38 cellular contexts compared by ENCODE assay signal in genomic region chr3:30557904-30558303, GRCh38.
"Had no signal": no experiment of that assay in that cellular context is flagged by ENCODE, and none has a peak within 500 bp of the region (broad histone marks: within the 10 kb centered on the region; RNA-seq: fewer than 3 reads in every experiment).

No MANE protein-coding gene starts in this region.

- H3K4me3 ChIP-seq: adrenal gland, body of pancreas, breast epithelium had no signal

- H3K4me3 Mint-ChIP-seq: activated B cell treated with CpG ODN at 0.5 μM for 24 hours; activated CD4-positive, alpha-beta memory T cell treated with anti-CD3 and anti-CD28 coated beads for 36 hours; activated CD4-positive, alpha-beta T cell treated with anti-CD3 and anti-CD28 coated beads, Interleukin-2, amount 10 ng/mL, durations not matched to agents 24 days and 14 days; activated CD8-positive, alpha-beta T cell treated with anti-CD3 and anti-CD28 coated beads for 36 hours; activated naive CD4-positive, alpha-beta T cell treated with anti-CD3 and anti-CD28 coated beads for 36 hours; activated naive CD8-positive, alpha-beta T cell treated with anti-CD3 and anti-CD28 coated beads for 36 hours; activated T-cell treated with anti-CD3 and anti-CD28 coated beads, Interleukin-2, amount 50 U/mL, for 4 hours; activated T-cell treated with anti-CD3 and anti-CD28 coated beads, Interleukin-2, amount 50 U/mL, for 72 hours; activated T-helper 1 cell treated with anti-CD3 and anti-CD28 coated beads, Interleukin-12 subunit alpha, Interleukin-12 subunit beta, Interleukin-2, Interleukin-4 antibody, amounts not matched to agents 30 ng/mL and 10 ng/mL and 1 ng/mL, durations not matched to agents 14 hours and 24 hours and 36 hours; activated T-helper 17 cell treated with anti-CD3 and anti-CD28 coated beads, Interleukin-2, amount 50 U/mL, for 72 hours; central memory CD8-positive, alpha-beta T cell; T-helper 1 cell treated with Interleukin-12 subunit alpha and Interleukin-12 subunit beta and Interleukin-4 antibody, amounts not matched to agents 30 μg/mL and 1 μg/mL, for 36 hours; T-helper 2 cell treated with Interferon-gamma antibody and Interleukin-4, amounts not matched to agents 5 μg/mL and 100 μg/mL, for 36 hours had no signal

- H3K27me3 ChIP-seq: adrenal gland, body of pancreas, brain microvascular endothelial cell, breast epithelium had no signal

- H3K36me3 Mint-ChIP-seq: activated CD4-positive, alpha-beta memory T cell treated with anti-CD3 and anti-CD28 coated beads for 36 hours; activated naive CD4-positive, alpha-beta T cell treated with anti-CD3 and anti-CD28 coated beads, Interleukin-2, amount 50 U/mL, for 72 hours had no signal

- H3K4me1 Mint-ChIP-seq: activated T-helper 17 cell treated with anti-CD3 and anti-CD28 coated beads, Interleukin-2, amount 50 U/mL, for 72 hours; central memory CD8-positive, alpha-beta T cell had no signal

- FAIRE-seq: astrocyte, TTC549 had no signal

- ATAC-seq: activated CD8-positive, alpha-beta T cell treated with anti-CD3 and anti-CD28 coated beads for 36 hours; activated naive CD4-positive, alpha-beta T cell treated with anti-CD3 and anti-CD28 coated beads, Interleukin-2, amount 50 U/mL, for 72 hours; activated T-cell treated with anti-CD3 and anti-CD28 coated beads, Interleukin-2, amount 50 U/mL, for 4 hours; activated T-cell treated with anti-CD3 and anti-CD28 coated beads, Interleukin-2, amount 50 U/mL, for 72 hours; activated T-helper 17 cell treated with anti-CD3 and anti-CD28 coated beads, Interleukin-2, amount 50 U/mL, for 72 hours; body of pancreas had no signal

- H3K36me3 ChIP-seq: adrenal gland, brain microvascular endothelial cell, breast epithelium had no signal

- H3K27ac ChIP-seq: adrenal gland, body of pancreas, brain microvascular endothelial cell, breast epithelium, VCaP had no signal

- H3K27me3 Mint-ChIP-seq: activated B cell treated with CpG ODN at 0.5 μM for 24 hours; activated CD4-positive, alpha-beta memory T cell treated with anti-CD3 and anti-CD28 coated beads for 36 hours; activated CD4-positive, alpha-beta T cell treated with anti-CD3 and anti-CD28 coated beads, Interleukin-2, amount 10 ng/mL, durations not matched to agents 24 days and 14 days; activated CD8-positive, alpha-beta T cell treated with anti-CD3 and anti-CD28 coated beads for 36 hours; activated naive CD8-positive, alpha-beta T cell treated with anti-CD3 and anti-CD28 coated beads for 36 hours; activated T-helper 17 cell treated with anti-CD3 and anti-CD28 coated beads, Interleukin-2, amount 50 U/mL, for 72 hours; central memory CD8-positive, alpha-beta T cell had no signal

- H3K27ac Mint-ChIP-seq: activated B cell treated with CpG ODN at 0.5 μM for 24 hours; activated CD4-positive, alpha-beta memory T cell treated with anti-CD3 and anti-CD28 coated beads for 36 hours; activated CD4-positive, alpha-beta T cell treated with anti-CD3 and anti-CD28 coated beads, Interleukin-2, amount 10 ng/mL, durations not matched to agents 24 days and 14 days; activated CD8-positive, alpha-beta T cell treated with anti-CD3 and anti-CD28 coated beads for 36 hours; activated naive CD4-positive, alpha-beta T cell treated with anti-CD3 and anti-CD28 coated beads for 36 hours; activated naive CD4-positive, alpha-beta T cell treated with anti-CD3 and anti-CD28 coated beads, Interleukin-2, amount 50 U/mL, for 72 hours; activated naive CD8-positive, alpha-beta T cell treated with anti-CD3 and anti-CD28 coated beads for 36 hours; activated T-cell treated with anti-CD3 and anti-CD28 coated beads, Interleukin-2, amount 50 U/mL, for 72 hours; activated T-helper 1 cell treated with anti-CD3 and anti-CD28 coated beads, Interleukin-12 subunit alpha, Interleukin-12 subunit beta, Interleukin-2, Interleukin-4 antibody, amounts not matched to agents 30 ng/mL and 10 ng/mL and 1 ng/mL, durations not matched to agents 14 hours and 24 hours and 36 hours; activated T-helper 17 cell treated with anti-CD3 and anti-CD28 coated beads, Interleukin-2, amount 50 U/mL, for 72 hours; T-helper 1 cell treated with Interleukin-12 subunit alpha and Interleukin-12 subunit beta and Interleukin-4 antibody, amounts not matched to agents 30 μg/mL and 1 μg/mL, for 36 hours; T-helper 2 cell treated with Interferon-gamma antibody and Interleukin-4, amounts not matched to agents 5 μg/mL and 100 μg/mL, for 36 hours had no signal

- H3K9me3 ChIP-seq: adrenal gland, body of pancreas, breast epithelium had no signal

- H3K4me1 ChIP-seq: adrenal gland, body of pancreas, breast epithelium had no signal

- DNase-seq: activated B cell treated with CpG ODN at 0.5 μM for 24 hours; activated CD4-positive, alpha-beta memory T cell treated with anti-CD3 and anti-CD28 coated beads for 36 hours; activated CD4-positive, alpha-beta T cell treated with anti-CD3 and anti-CD28 coated beads for 4 hours; activated CD4-positive, alpha-beta T cell treated with anti-CD3 and anti-CD28 coated beads, Interleukin-2, amount 10 ng/mL, durations not matched to agents 24 days and 14 days; activated CD4-positive, alpha-beta T cell treated with anti-CD3 and anti-CD28 coated beads, Interleukin-2, amount 50 U/mL, for 1 hour; activated CD4-positive, alpha-beta T cell treated with anti-CD3 and anti-CD28 coated beads, Interleukin-2, amount 50 U/mL, for 4 hours; activated CD4-positive, CD25-positive, alpha-beta regulatory T cell treated with anti-CD3 and anti-CD28 coated beads, Interleukin-2, amount 50 U/mL, for 72 hours; activated CD8-positive, alpha-beta memory T cell treated with anti-CD3 and anti-CD28 coated beads, Interleukin-2, amount 50 U/mL, for 4 hours; activated CD8-positive, alpha-beta T cell treated with anti-CD3 and anti-CD28 coated beads for 36 hours; activated effector memory CD4-positive, alpha-beta T cell treated with anti-CD3 and anti-CD28 coated beads, Interleukin-2, amount 50 U/mL, for 16 hours; activated gamma-delta T cell treated with Interleukin-2 at 50 U/mL for 16 hours; activated naive CD4-positive, alpha-beta T cell; activated naive CD4-positive, alpha-beta T cell treated with anti-CD3 and anti-CD28 coated beads for 36 hours; activated naive CD4-positive, alpha-beta T cell treated with anti-CD3 and anti-CD28 coated beads, Interleukin-2, amount 50 U/mL, for 16 hours; activated naive CD8-positive, alpha-beta T cell treated with anti-CD3 and anti-CD28 coated beads for 36 hours; activated T-cell treated with anti-CD3 and anti-CD28 coated beads for 4 hours; activated T-cell treated with anti-CD3 and anti-CD28 coated beads, Interleukin-2, amount 50 U/mL, for 1 hour; activated T-cell treated with anti-CD3 and anti-CD28 coated beads, Interleukin-2, amount 50 U/mL, for 4 hours; activated T-cell treated with anti-CD3 and anti-CD28 coated beads, Interleukin-2, amount 50 U/mL, for 72 hours; adrenal gland; amniotic stem cell; aorta; body of pancreas; brain microvascular endothelial cell; cerebellar nuclear complex; T-helper 1 cell; T-helper 2 cell; T-helper 9 cell had no signal

- H3K9me3 Mint-ChIP-seq: activated B cell treated with CpG ODN at 0.5 μM for 24 hours; activated CD4-positive, alpha-beta memory T cell treated with anti-CD3 and anti-CD28 coated beads for 36 hours; activated CD8-positive, alpha-beta T cell treated with anti-CD3 and anti-CD28 coated beads for 36 hours; activated naive CD4-positive, alpha-beta T cell treated with anti-CD3 and anti-CD28 coated beads for 36 hours; activated T-cell treated with anti-CD3 and anti-CD28 coated beads, Interleukin-2, amount 50 U/mL, for 4 hours; activated T-cell treated with anti-CD3 and anti-CD28 coated beads, Interleukin-2, amount 50 U/mL, for 72 hours; activated T-helper 17 cell treated with anti-CD3 and anti-CD28 coated beads, Interleukin-2, amount 50 U/mL, for 72 hours; central memory CD8-positive, alpha-beta T cell; T-helper 1 cell treated with Interleukin-12 subunit alpha and Interleukin-12 subunit beta and Interleukin-4 antibody, amounts not matched to agents 30 μg/mL and 1 μg/mL, for 36 hours; T-helper 2 cell treated with Interferon-gamma antibody and Interleukin-4, amounts not matched to agents 5 μg/mL and 100 μg/mL, for 36 hours had no signal
